ENCODE assay signal across 16 cellular contexts in the genomic region with DNA sequence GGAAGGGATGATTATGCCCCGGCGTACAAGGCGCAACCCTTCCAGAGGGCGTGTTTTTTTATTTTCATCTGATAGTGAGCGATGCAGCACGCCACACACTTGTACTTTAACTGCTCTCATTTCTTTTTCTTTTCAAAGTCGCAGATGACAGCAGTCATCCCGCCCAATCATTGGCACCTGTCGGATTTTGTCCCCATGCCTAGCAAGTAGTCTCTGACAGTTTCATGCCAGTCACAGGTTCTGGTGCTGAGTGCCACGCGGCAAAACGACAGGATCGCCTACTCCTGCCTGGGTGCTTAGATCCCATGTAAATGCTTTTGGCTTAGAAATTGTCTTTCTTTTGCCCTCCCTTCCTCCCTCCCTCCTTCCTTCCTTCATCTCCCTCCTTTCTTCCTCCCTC.
DNase-seq lines count a peak whose midpoint lies in the region; ATAC-seq and TF ChIP-seq lines count a peak whose summit lies in the region.
"Had no signal": no experiment of that assay in that cellular context is flagged by ENCODE, and none has a peak within 500 bp of the region (broad histone marks: within the 10 kb centered on the region; RNA-seq: fewer than 3 reads in every experiment).

No MANE protein-coding gene starts in this region.

- H3K27me3 Mint-ChIP-seq in glutamatergic neuron (ENCODE audit: unreplicated experiment): peaks cover 10% of the 10 kb centered on the region
- H3K27me3 Mint-ChIP-seq in stimulated activated memory B cell treated with anti-CD40 and anti-IgM and Interleukin-4, amounts not matched to agents 10 μg/mL and 1 μg/mL and 100 μg/mL, for 72 hours: peaks cover 71% of the 10 kb centered on the region

- H3K4me3 Mint-ChIP-seq in glutamatergic neuron (ENCODE audit: unreplicated experiment): peak overlapping the region; percentile 49
- no peak overlapping the region for H3K4me3 Mint-ChIP-seq in stimulated activated memory B cell treated with anti-CD40 and anti-IgM and Interleukin-4, amounts not matched to agents 10 μg/mL and 1 μg/mL and 100 μg/mL, for 72 hours

- no peak for ATAC-seq in stimulated activated memory B cell treated with anti-CD40 and anti-IgM and Interleukin-4, amounts not matched to agents 10 μg/mL and 1 μg/mL and 100 μg/mL, for 72 hours
- ATAC-seq: HCT116 had no signal

- peaks cover 4% of the 10 kb centered on the region for H3K36me3 Mint-ChIP-seq in glutamatergic neuron (ENCODE audit: unreplicated experiment)
- no peaks in the 10 kb centered on the region for H3K36me3 Mint-ChIP-seq in stimulated activated memory B cell treated with anti-CD40 and anti-IgM and Interleukin-4, amounts not matched to agents 10 μg/mL and 1 μg/mL and 100 μg/mL, for 72 hours

- DNase-seq in NCI-H510A treated with DMSO at 0.1 percent for 48 hours (lab: John Stamatoyannopoulos, UW): peak; percentile 72
- DNase-seq in NCI-H510A (lab: John Stamatoyannopoulos, UW): no peak
- DNase-seq in NCI-H2107 treated with DMSO at 0.1 percent for 48 hours (lab: John Stamatoyannopoulos, UW; ENCODE audit: unreplicated experiment): peak; percentile 94
- DNase-seq in glutamatergic neuron: no peak
- no peak for DNase-seq in kidney tubule cell (ENCODE audit: low spot score)
- DNase-seq in activated CD4-positive, alpha-beta T cell treated with anti-CD3 and anti-CD28 coated beads for 4 hours: no peak
- DNase-seq: Calu3, DND-41, GF-D8, KBM-7, NCI-H1048, NCI-H526 treated with DMSO at 0.1 percent for 48 hours had no signal

- peak overlapping the region; percentile 11 for H3K27ac ChIP-seq in temporal lobe (ENCODE audit: low read depth, low read length)
- H3K27ac ChIP-seq: A549 had no signal

- peaks cover 13% of the 10 kb centered on the region for H3K4me1 Mint-ChIP-seq in glutamatergic neuron (ENCODE audit: low read depth, unreplicated experiment)
- H3K4me1 Mint-ChIP-seq in stimulated activated memory B cell treated with anti-CD40 and anti-IgM and Interleukin-4, amounts not matched to agents 10 μg/mL and 1 μg/mL and 100 μg/mL, for 72 hours: peaks cover 41% of the 10 kb centered on the region

- no peak for TF ChIP-seq CTCF in glutamatergic neuron (IDR thresholded peaks at IDR 0.05; ENCODE audit: partially characterized antibody, unreplicated experiment)

- peak overlapping the region; percentile 28 for H3K27ac Mint-ChIP-seq in glutamatergic neuron (ENCODE audit: unreplicated experiment)
- H3K27ac Mint-ChIP-seq in stimulated activated memory B cell treated with anti-CD40 and anti-IgM and Interleukin-4, amounts not matched to agents 10 μg/mL and 1 μg/mL and 100 μg/mL, for 72 hours: no peak overlapping the region

- peaks cover 13% of the 10 kb centered on the region for H3K9me3 Mint-ChIP-seq in glutamatergic neuron (ENCODE audit: unreplicated experiment)
- no peaks in the 10 kb centered on the region for H3K9me3 Mint-ChIP-seq in stimulated activated memory B cell treated with anti-CD40 and anti-IgM and Interleukin-4, amounts not matched to agents 10 μg/mL and 1 μg/mL and 100 μg/mL, for 72 hours

Comparison
In these comparisons a context has a peak if more than half of its experiments do, and no peak if none do; other contexts are left out.
1. DNase-seq: peak in NCI-H510A treated with DMSO at 0.1 percent for 48 hours (single experiment) and NCI-H2107 treated with DMSO at 0.1 percent for 48 hours (single experiment); none in NCI-H510A (single experiment), glutamatergic neuron (single experiment), kidney tubule cell (single experiment) and activated CD4-positive, alpha-beta T cell treated with anti-CD3 and anti-CD28 coated beads for 4 hours (0 of 2).